In genomic region chr3:33089515-33089914, GRCh38 we compare ENCODE assay signal across 10 cellular contexts. TPM values are rescaled to one million over a fixed set of nuclear protein-coding genes. Genes with fewer than 3 reads are reported as not detected.
DNase-seq lines count a peak whose midpoint lies in the region; ATAC-seq, FAIRE-seq and TF ChIP-seq lines count a peak whose summit lies in the region.
"Had no signal": no experiment of that assay in that cellular context is flagged by ENCODE, and none has a peak within 500 bp of the region (broad histone marks: within the 10 kb centered on the region; RNA-seq: fewer than 3 reads in every experiment).

No MANE protein-coding gene starts in this region.

- H3K9ac ChIP-seq in OCI-LY3 (ENCODE audit: low read length) (peak overlapping the region; percentile 22; the same call in 1 of the 2 replicates), HepG2 (ENCODE audit: insufficient read depth, low read depth, low read length) (no peak overlapping the region)

- no peak overlapping the region for H2AFZ ChIP-seq in OCI-LY3 (ENCODE audit: low read depth, low read length)
- H2AFZ ChIP-seq in HepG2 (ENCODE audit: low read length), result no peak overlapping the region

- TF ChIP-seq POLR2A in HepG2 (IDR thresholded peaks at IDR 0.05; ENCODE audit: insufficient read depth in 1 of 2, low read depth in 2 of 2, low read length in 2 of 2), result no peak

- H3K9me3 ChIP-seq in OCI-LY3 (ENCODE audit: insufficient read depth, low read length) (no peaks in the 10 kb centered on the region), HepG2 (ENCODE audit: low read length) (no peaks in the 10 kb centered on the region)
- H3K9me3 ChIP-seq: thoracic aorta had no signal

- no peak for FAIRE-seq in HepG2 (lab: Jason Lieb, UNC)

- H3K4me1 ChIP-seq in OCI-LY3 (ENCODE audit: low read length) (peaks cover 19% of the 10 kb centered on the region), HepG2 (ENCODE audit: insufficient read depth, low read length) (no peaks in the 10 kb centered on the region)

- in situ Hi-C loops in HepG2 (cut with HindIII; ENCODE audit: extremely low pct_ligation_motif_present, low pct_unique_long_range_greater_than_20kb), result loop anchor here (25.0 kb wide), 1 partner anchor 352 kb away; no protein-coding TSS in a partner anchor

- CTCF ChIA-PET in HepG2 (lab: Yijun Ruan, JAX; ENCODE audit: low intra/inter-chr PET ratio, low total read pairs), result no interaction called here

- TF ChIP-seq EP300 in HepG2 (IDR thresholded peaks at IDR 0.05; ENCODE audit: low read depth in 2 of 2, low read length in 2 of 2) (no peak), HepG2 (CRISPR knock-in tag; IDR thresholded peaks at IDR 0.05; ENCODE audit: borderline replicate concordance) (no peak)

- WGBS in HepG2 (ENCODE audit: low lambda C conversion rate), result 95% methylated on average over 3 of the region's 3 CpGs

- H3K36me3 ChIP-seq in OCI-LY3 (replicated peaks; ENCODE audit: low read depth, low read length) (peaks cover 47% of the 10 kb centered on the region), HepG2 (replicated peaks in 1 of 2; ENCODE audit: control insufficient read depth in 1 of 2, insufficient read depth in 2 of 2, low read length in 2 of 2) (peaks cover 6 to 35% of the 10 kb centered on the region in 2 experiments; a peak in 4 of 5 replicates)

- H3K27ac ChIP-seq in OCI-LY3 (ENCODE audit: low read length) (peak overlapping the region; percentile 5; the same call in 1 of the 2 replicates), HepG2 (ENCODE audit: extremely low read length, insufficient read depth, low read length) (no peak overlapping the region)
- H3K27ac ChIP-seq: thoracic aorta had no signal

- BruUV-seq in HepG2 (replicated peaks; lab: Mats Ljungman, UMichigan), result no TSS peak

- DNase-seq in CD1c-positive myeloid dendritic cell (ENCODE audit: extremely low spot score) (peak; percentile 55), HepG2 (ENCODE audit: low spot score) (no peak), GOT3 (lab: John Stamatoyannopoulos, UW) (no peak), T-helper 9 cell (no peak)
- no peak for DNase-seq in stimulated activated CD4-positive, alpha-beta T cell treated with anti-CD3 and anti-CD28 coated beads, Interleukin-4, amount 100 ng/mL, for 4 hours
- DNase-seq: COR-L47 had no signal

- peaks cover 64% of the 10 kb centered on the region for H4K20me1 ChIP-seq in OCI-LY3 (ENCODE audit: insufficient read depth, low read length)
- no peaks in the 10 kb centered on the region; the same call in 1 of the 2 replicates for H4K20me1 ChIP-seq in HepG2 (ENCODE audit: insufficient read depth, low read length)

- peak; percentile 83 for ATAC-seq in GM19328 (IDR thresholded peaks at IDR 0.05; ENCODE audit: unreplicated experiment)
- ATAC-seq in HG03060 (IDR thresholded peaks at IDR 0.05; ENCODE audit: low read depth, unreplicated experiment), result peak; percentile 82
- no peak for ATAC-seq in HepG2

- TF ChIP-seq RAD21 in HepG2 (CRISPR knock-in tag; IDR thresholded peaks at IDR 0.05), result no peak

- no peak for TF ChIP-seq CTCF in OCI-LY3 (IDR thresholded peaks at IDR 0.05; ENCODE audit: low read depth, low read length)
- no peak for TF ChIP-seq CTCF in HepG2 (CRISPR knock-in tag; IDR thresholded peaks at IDR 0.05)

- H3K4me2 ChIP-seq in OCI-LY3 (ENCODE audit: low read length) (peak overlapping the region; percentile 63), HepG2 (ENCODE audit: low read depth, low read length) (no peak overlapping the region)

- POLR2A ChIA-PET in HepG2 (lab: Yijun Ruan, JAX), result no interaction called here

- H3K79me2 ChIP-seq in OCI-LY3 (ENCODE audit: low read length) (peaks cover 94% of the 10 kb centered on the region), HepG2 (ENCODE audit: insufficient read depth, low read length) (peaks cover 78% of the 10 kb centered on the region)

- no peaks in the 10 kb centered on the region for H3K27me3 ChIP-seq in OCI-LY3 (ENCODE audit: low read depth, low read length)
- H3K27me3 ChIP-seq in HepG2 (ENCODE audit: control insufficient read depth in 1 of 2, insufficient read depth in 2 of 2, low read length in 2 of 2), result no peaks in the 10 kb centered on the region

- intact Hi-C loops in HepG2 (cut with micrococcal nuclease; ENCODE audit: unreplicated experiment), result no loop called here

- H3K4me3 ChIP-seq in OCI-LY3 (ENCODE audit: low read length) (peak overlapping the region; percentile 36), HepG2 (replicated peaks in 1 of 3; ENCODE audit: insufficient read depth in 1 of 3, low read depth in 2 of 3, low read length in 3 of 3) (no peak overlapping the region)
- H3K4me3 ChIP-seq: thoracic aorta had no signal

RNA-seq across cellular contexts. Expression of gene GLB1, which starts 7.4 kb away (rescaled TPM):
- total RNA-seq in HepG2 (2016; rRNA removed; fragmentation: Illumina TruSeq; extraction: Trizol), result 33.0 and 67.1 TPM in 2 replicates
- total RNA-seq in HepG2 (2016; cell fraction: cytosol; rRNA removed; fragmentation: Illumina TruSeq; extraction: Trizol; ENCODE audit: low read depth), result 7.8 and 8.7 TPM in 2 replicates
- 35.9 and 65.9 TPM in 2 replicates for total RNA-seq in HepG2 (2016; cell fraction: insoluble cytoplasmic fraction; rRNA removed; fragmentation: Illumina TruSeq; extraction: Trizol)
- total RNA-seq in HepG2 (2016; cell fraction: membrane; rRNA removed; fragmentation: Illumina TruSeq; extraction: Trizol), result 12.8 and 15.8 TPM in 2 replicates
- 56.9 and 66.9 TPM in 2 replicates for total RNA-seq in HepG2 (2016; cell fraction: nucleus; rRNA removed; fragmentation: Illumina TruSeq; extraction: Trizol)
- polyA plus RNA-seq in HepG2 (2011; rRNA removed), result 113 and 128 TPM in 2 replicates
- 84.8 and 112 TPM in 2 replicates for polyA plus RNA-seq in HepG2 (2011; cell fraction: cytosol; rRNA removed)
- 44.6 and 56.4 TPM in 2 replicates for polyA plus RNA-seq in HepG2 (2011; cell fraction: nucleus; rRNA removed)
- 68.1 and 93.6 TPM in 2 replicates for polyA plus RNA-seq in HepG2 (2012)
- 5.5 and 5.9 TPM in 2 replicates for polyA plus RNA-seq in HepG2 (2016; cell fraction: cytosol; fragmentation: Illumina TruSeq; extraction: Trizol; ENCODE audit: low read depth)
- 29.1 and 32.5 TPM in 2 replicates for polyA plus RNA-seq in HepG2 (2016; cell fraction: insoluble cytoplasmic fraction; fragmentation: Illumina TruSeq; extraction: Trizol; ENCODE audit: low read depth)
- 10.1 and 10.8 TPM in 2 replicates for polyA plus RNA-seq in HepG2 (2016; cell fraction: membrane; fragmentation: Illumina TruSeq; extraction: Trizol; ENCODE audit: low read depth)
- polyA plus RNA-seq in HepG2 (2016; cell fraction: nucleus; fragmentation: Illumina TruSeq; extraction: Trizol; ENCODE audit: insufficient read depth, low read depth), result 67.7 and 72.3 TPM in 2 replicates
- 68.3 and 118 TPM in 2 replicates for polyA minus RNA-seq in HepG2 (2011; rRNA and poly(A)+ RNA removed; ENCODE audit: low replicate concordance)
- 52.8 and 100 TPM in 2 replicates for polyA minus RNA-seq in HepG2 (2011; cell fraction: cytosol; rRNA and poly(A)+ RNA removed)
- polyA minus RNA-seq in HepG2 (2011; cell fraction: nucleus; rRNA and poly(A)+ RNA removed), result 33.3 and 50.8 TPM in 2 replicates

RNA-seq across cellular contexts. Expression of gene TMPPE, which starts 7.4 kb away (rescaled TPM):
- total RNA-seq in HepG2 (2016; rRNA removed; fragmentation: Illumina TruSeq; extraction: Trizol), result 4.4 and 5.7 TPM in 2 replicates
- 0.26 and 0.40 TPM in 2 replicates for total RNA-seq in HepG2 (2016; cell fraction: cytosol; rRNA removed; fragmentation: Illumina TruSeq; extraction: Trizol; ENCODE audit: low read depth)
- 4.5 and 5.9 TPM in 2 replicates for total RNA-seq in HepG2 (2016; cell fraction: insoluble cytoplasmic fraction; rRNA removed; fragmentation: Illumina TruSeq; extraction: Trizol)
- 1.4 and 1.6 TPM in 2 replicates for total RNA-seq in HepG2 (2016; cell fraction: membrane; rRNA removed; fragmentation: Illumina TruSeq; extraction: Trizol)
- 11.1 and 12.5 TPM in 2 replicates for total RNA-seq in HepG2 (2016; cell fraction: nucleus; rRNA removed; fragmentation: Illumina TruSeq; extraction: Trizol)
- 1.8 and 1.9 TPM in 2 replicates for polyA plus RNA-seq in HepG2 (2011; rRNA removed)
- polyA plus RNA-seq in HepG2 (2011; cell fraction: cytosol; rRNA removed), result 1.6 and 1.8 TPM in 2 replicates
- 5.0 and 5.7 TPM in 2 replicates for polyA plus RNA-seq in HepG2 (2011; cell fraction: nucleus; rRNA removed)
- 0.65 and 0.80 TPM in 2 replicates for polyA plus RNA-seq in HepG2 (2012)
- 0.08 and 0.10 TPM in 2 replicates for polyA plus RNA-seq in HepG2 (2016; cell fraction: cytosol; fragmentation: Illumina TruSeq; extraction: Trizol; ENCODE audit: low read depth)
- 0.82 and 0.84 TPM in 2 replicates for polyA plus RNA-seq in HepG2 (2016; cell fraction: insoluble cytoplasmic fraction; fragmentation: Illumina TruSeq; extraction: Trizol; ENCODE audit: low read depth)
- 0.21 and 0.29 TPM in 2 replicates for polyA plus RNA-seq in HepG2 (2016; cell fraction: membrane; fragmentation: Illumina TruSeq; extraction: Trizol; ENCODE audit: low read depth)
- polyA plus RNA-seq in HepG2 (2016; cell fraction: nucleus; fragmentation: Illumina TruSeq; extraction: Trizol; ENCODE audit: insufficient read depth, low read depth), result 1.8 and 2.0 TPM in 2 replicates
- polyA minus RNA-seq in HepG2 (2011; rRNA and poly(A)+ RNA removed; ENCODE audit: low replicate concordance), result 22.3 and 28.3 TPM in 2 replicates
- polyA minus RNA-seq in HepG2 (2011; cell fraction: cytosol; rRNA and poly(A)+ RNA removed), result 6.1 and 6.3 TPM in 2 replicates
- polyA minus RNA-seq in HepG2 (2011; cell fraction: nucleus; rRNA and poly(A)+ RNA removed), result 14.9 and 19.1 TPM in 2 replicates

RNA-seq across cellular contexts. Expression of gene CRTAP, which starts 24.3 kb away (rescaled TPM):
- 46.1 and 54.2 TPM in 2 replicates for total RNA-seq in HepG2 (2016; rRNA removed; fragmentation: Illumina TruSeq; extraction: Trizol)
- total RNA-seq in HepG2 (2016; cell fraction: cytosol; rRNA removed; fragmentation: Illumina TruSeq; extraction: Trizol; ENCODE audit: low read depth), result 26.6 and 28.3 TPM in 2 replicates
- 34.2 and 54.9 TPM in 2 replicates for total RNA-seq in HepG2 (2016; cell fraction: insoluble cytoplasmic fraction; rRNA removed; fragmentation: Illumina TruSeq; extraction: Trizol)
- total RNA-seq in HepG2 (2016; cell fraction: membrane; rRNA removed; fragmentation: Illumina TruSeq; extraction: Trizol), result 85.6 and 91.0 TPM in 2 replicates
- 39.9 and 50.8 TPM in 2 replicates for total RNA-seq in HepG2 (2016; cell fraction: nucleus; rRNA removed; fragmentation: Illumina TruSeq; extraction: Trizol)
- 86.2 and 119 TPM in 2 replicates for polyA plus RNA-seq in HepG2 (2011; rRNA removed)
- 84.4 and 95.4 TPM in 2 replicates for polyA plus RNA-seq in HepG2 (2011; cell fraction: cytosol; rRNA removed)
- polyA plus RNA-seq in HepG2 (2011; cell fraction: nucleus; rRNA removed), result 22.0 and 27.3 TPM in 2 replicates
- polyA plus RNA-seq in HepG2 (2012), result 67.7 and 77.4 TPM in 2 replicates
- 56.8 and 61.8 TPM in 2 replicates for polyA plus RNA-seq in HepG2 (2016; cell fraction: cytosol; fragmentation: Illumina TruSeq; extraction: Trizol; ENCODE audit: low read depth)
- polyA plus RNA-seq in HepG2 (2016; cell fraction: insoluble cytoplasmic fraction; fragmentation: Illumina TruSeq; extraction: Trizol; ENCODE audit: low read depth), result 67.1 and 72.0 TPM in 2 replicates
- polyA plus RNA-seq in HepG2 (2016; cell fraction: membrane; fragmentation: Illumina TruSeq; extraction: Trizol; ENCODE audit: low read depth), result 112 and 133 TPM in 2 replicates
- polyA plus RNA-seq in HepG2 (2016; cell fraction: nucleus; fragmentation: Illumina TruSeq; extraction: Trizol; ENCODE audit: insufficient read depth, low read depth), result 93.0 and 101 TPM in 2 replicates
- 51.0 and 179 TPM in 2 replicates for polyA minus RNA-seq in HepG2 (2011; rRNA and poly(A)+ RNA removed; ENCODE audit: low replicate concordance)
- 49.0 and 49.8 TPM in 2 replicates for polyA minus RNA-seq in HepG2 (2011; cell fraction: cytosol; rRNA and poly(A)+ RNA removed)
- 10.0 and 11.6 TPM in 2 replicates for polyA minus RNA-seq in HepG2 (2011; cell fraction: nucleus; rRNA and poly(A)+ RNA removed)
